36 cellular contexts compared by ENCODE assay signal in the genomic region with DNA sequence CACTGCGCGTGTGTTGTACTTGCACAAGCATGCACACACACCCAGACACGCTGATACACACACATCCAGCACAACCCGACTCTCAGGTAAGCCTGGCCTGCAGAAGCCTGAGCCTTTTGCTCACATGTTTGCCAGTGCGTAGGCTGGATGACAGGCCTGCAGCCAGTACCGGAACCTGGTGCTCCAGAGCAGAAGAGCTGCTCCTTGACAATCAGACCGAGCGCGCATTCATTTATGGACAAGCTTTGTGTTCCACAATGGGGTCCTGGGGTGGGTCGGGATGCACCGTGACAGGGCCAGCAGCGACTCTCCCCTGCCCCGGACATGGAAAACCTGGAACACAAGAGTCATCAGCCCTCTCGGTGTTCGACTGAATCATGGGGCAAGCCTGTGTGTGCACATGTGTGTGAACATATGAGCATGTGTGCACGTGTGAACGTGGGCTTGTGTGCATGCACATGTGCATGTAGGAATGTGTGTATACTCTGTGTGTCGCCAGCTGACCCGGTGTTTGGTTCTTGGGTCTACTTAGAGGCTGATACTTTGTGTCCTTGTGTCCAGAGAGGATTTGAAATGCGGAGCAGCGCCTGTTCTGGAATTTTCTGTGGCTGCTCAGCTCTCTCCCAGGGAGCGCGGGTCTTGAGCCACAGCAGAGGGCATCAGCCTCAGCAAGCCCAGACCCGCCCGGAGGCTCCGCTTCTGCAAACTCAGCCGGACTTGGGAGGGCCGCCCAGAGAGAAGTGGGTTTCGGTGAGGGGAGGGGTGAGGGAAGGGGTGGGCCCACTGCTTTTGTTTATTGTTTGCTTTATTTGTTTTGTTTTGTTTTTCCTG. TPM values are rescaled to one million over a fixed set of nuclear protein-coding genes. Genes with fewer than 3 reads are reported as not detected.
A peak's percentile ranks its signal among the peaks of the same experiment; 100 is the strongest.
DNase-seq lines count a peak whose midpoint lies in the region; ATAC-seq, FAIRE-seq and TF ChIP-seq lines count a peak whose summit lies in the region.
"Had no signal": no experiment of that assay in that cellular context is flagged by ENCODE, and none has a peak within 500 bp of the region (broad histone marks: within the 10 kb centered on the region; RNA-seq: fewer than 3 reads in every experiment).

No MANE protein-coding gene starts in this region.

- H3K36me3 Mint-ChIP-seq in activated CD8-positive, alpha-beta T cell treated with anti-CD3 and anti-CD28 coated beads for 36 hours (ENCODE audit: low read depth), result no peaks in the 10 kb centered on the region
- H3K36me3 Mint-ChIP-seq: immature natural killer cell, memory B cell had no signal

- H3K23ac ChIP-seq in trophoblast cell (ENCODE audit: low read length), result no peak overlapping the region

- no peaks in the 10 kb centered on the region for H3K79me2 ChIP-seq in trophoblast cell (ENCODE audit: control insufficient read depth, insufficient read depth, low read length, poor library complexity)

- H3K4me1 ChIP-seq in iPS-18a (ENCODE audit: control insufficient read depth, low read depth, low read length), result peaks cover 12% of the 10 kb centered on the region
- peaks cover 6 to 9% of the 10 kb centered on the region in 2 experiments for H3K4me1 ChIP-seq in trophoblast cell (ENCODE audit: control insufficient read depth in 1 of 2, insufficient read depth in 2 of 2, low read length in 2 of 2)
- H3K4me1 ChIP-seq: foreskin keratinocyte, right lobe of liver, thyroid gland had no signal

- H3K9ac ChIP-seq in iPS-18a (ENCODE audit: low read length), result no peak overlapping the region
- H3K9ac ChIP-seq in trophoblast cell (ENCODE audit: low read length), result no peak overlapping the region
- H3K9ac ChIP-seq: KMS-11 had no signal

- no peak for ATAC-seq in activated CD8-positive, alpha-beta T cell treated with anti-CD3 and anti-CD28 coated beads for 36 hours
- ATAC-seq: activated naive CD8-positive, alpha-beta T cell treated with anti-CD3 and anti-CD28 coated beads, Interleukin-2, amount 50 U/mL, for 24 hours; activated T-cell treated with anti-CD3 and anti-CD28 coated beads, Interleukin-2, amount 50 U/mL, for 72 hours; foreskin keratinocyte; PC-3; right lobe of liver had no signal

- H2BK12ac ChIP-seq in trophoblast cell (ENCODE audit: low read length), result no peak overlapping the region

- H2BK5ac ChIP-seq in trophoblast cell (ENCODE audit: low read depth, low read length, poor library complexity), result no peak overlapping the region

- H2BK120ac ChIP-seq in trophoblast cell (ENCODE audit: insufficient read depth, low read length, poor library complexity), result no peak overlapping the region

- POLR2A ChIA-PET in RWPE1 (lab: Yijun Ruan, JAX; ENCODE audit: low non-redundant PET), result no interaction called here
- POLR2A ChIA-PET in activated CD8-positive, alpha-beta T cell treated with anti-CD3 and anti-CD28 coated beads for 36 hours (lab: Charles Lee), result no interaction called here

- H3K9me3 ChIP-seq in iPS-18a (ENCODE audit: control insufficient read depth, low read depth, low read length), result no peaks in the 10 kb centered on the region
- H3K9me3 ChIP-seq in trophoblast cell (ENCODE audit: insufficient read depth, low read depth, low read length), result peaks cover 8% of the 10 kb centered on the region
- H3K9me3 ChIP-seq: esophagus squamous epithelium, MG63, right lobe of liver, stomach, thyroid gland had no signal

- no peak overlapping the region for H4K8ac ChIP-seq in trophoblast cell (ENCODE audit: low read depth, low read length)

- H3K4me3 ChIP-seq in iPS-18a (ENCODE audit: low read length) (peak overlapping the region; percentile 56), trophoblast cell (ENCODE audit: low read depth, low read length) (no peak overlapping the region), coronary artery (no peak overlapping the region)
- H3K4me3 ChIP-seq: esophagus squamous epithelium, MG63, right lobe of liver, stomach, thyroid gland had no signal

- DNase-seq in HTR-8/SVneo (ENCODE audit: insufficient read length, low spot score) (no peak), RWPE1 (ENCODE audit: low spot score) (peak; percentile 19), trophoblast cell (no peak), coronary artery (ENCODE audit: low spot score) (no peak)
- DNase-seq in activated naive CD4-positive, alpha-beta T cell treated with anti-CD3 and anti-CD28 coated beads, Interleukin-2, amount 50 U/mL, for 16 hours, result no peak
- DNase-seq in activated CD8-positive, alpha-beta T cell treated with anti-CD3 and anti-CD28 coated beads for 36 hours, result no peak
- DNase-seq: activated CD4-positive, alpha-beta T cell treated with anti-CD3 and anti-CD28 coated beads, Interleukin-2, amount 50 U/mL, for 48 hours; activated CD4-positive, CD25-positive, alpha-beta regulatory T cell treated with anti-CD3 and anti-CD28 coated beads, Interleukin-2, amount 50 U/mL, for 72 hours; activated naive CD8-positive, alpha-beta T cell treated with anti-CD3 and anti-CD28 coated beads, Interleukin-2, amount 50 U/mL, for 24 hours; activated T-cell treated with anti-CD3 and anti-CD28 coated beads, Interleukin-2, amount 50 U/mL, for 72 hours; C1 segment of cervical spinal cord; central memory CD4-positive, alpha-beta T cell; dermis blood vessel endothelial cell; esophagus squamous epithelium; foreskin keratinocyte; head of caudate nucleus; immature natural killer cell; MG63; NCI-H1105; NCI-H2029 treated with DMSO at 0.1 percent for 48 hours; NCI-H226; NCI-H526 treated with DMSO at 0.1 percent for 48 hours; NK-92 treated with Interleukin-12 subunit alpha and Interleukin-12 subunit beta, amount 100 ng/mL, for 24 hours; PC-3; SHP77 treated with DMSO at 0.1 percent for 48 hours; stimulated activated CD4-positive, alpha-beta T cell treated with anti-CD3 and anti-CD28 coated beads, Interleukin-2, amount 100 ng/mL, for 48 hours; stomach; T-helper 2 cell; thyroid gland had no signal

- no peak overlapping the region for H4K91ac ChIP-seq in trophoblast cell (ENCODE audit: low read depth, low read length)

- CTCF ChIA-PET in RWPE1 (lab: Yijun Ruan, JAX), result no interaction called here
- CTCF ChIA-PET in activated CD8-positive, alpha-beta T cell treated with anti-CD3 and anti-CD28 coated beads for 36 hours (lab: Charles Lee), result no interaction called here

- H3K18ac ChIP-seq in trophoblast cell (ENCODE audit: low read length), result no peak overlapping the region

- H2AFZ ChIP-seq in trophoblast cell (ENCODE audit: insufficient read depth, low read length, poor library complexity), result no peak overlapping the region

- no CpG with 5 or more reads among the region's 29 CpGs for WGBS in trophoblast cell (ENCODE audit: extremely low coverage, insufficient coverage, insufficient read length)

- no peak overlapping the region for H4K12ac ChIP-seq in trophoblast cell (ENCODE audit: low read depth, low read length)

- H2AK5ac ChIP-seq in trophoblast cell (ENCODE audit: low read length), result no peak overlapping the region

- no peak overlapping the region for H3K27ac Mint-ChIP-seq in activated CD8-positive, alpha-beta T cell treated with anti-CD3 and anti-CD28 coated beads for 36 hours
- H3K27ac Mint-ChIP-seq: activated naive CD8-positive, alpha-beta T cell treated with anti-CD3 and anti-CD28 coated beads, Interleukin-2, amount 50 U/mL, for 24 hours; activated T-cell treated with anti-CD3 and anti-CD28 coated beads, Interleukin-2, amount 50 U/mL, for 72 hours; immature natural killer cell; memory B cell had no signal

- no peak overlapping the region for H3K4me3 Mint-ChIP-seq in activated CD8-positive, alpha-beta T cell treated with anti-CD3 and anti-CD28 coated beads for 36 hours
- H3K4me3 Mint-ChIP-seq: activated naive CD8-positive, alpha-beta T cell treated with anti-CD3 and anti-CD28 coated beads, Interleukin-2, amount 50 U/mL, for 24 hours; activated T-cell treated with anti-CD3 and anti-CD28 coated beads, Interleukin-2, amount 50 U/mL, for 72 hours; immature natural killer cell; memory B cell; neural crest cell had no signal

- H3K27me3 Mint-ChIP-seq in activated CD8-positive, alpha-beta T cell treated with anti-CD3 and anti-CD28 coated beads for 36 hours, result peaks cover 39% of the 10 kb centered on the region

- no peaks in the 10 kb centered on the region for H3K4me1 Mint-ChIP-seq in activated CD8-positive, alpha-beta T cell treated with anti-CD3 and anti-CD28 coated beads for 36 hours (ENCODE audit: low read depth)
- H3K4me1 Mint-ChIP-seq: activated naive CD8-positive, alpha-beta T cell treated with anti-CD3 and anti-CD28 coated beads, Interleukin-2, amount 50 U/mL, for 24 hours; immature natural killer cell; memory B cell had no signal

- H3K4me2 ChIP-seq in trophoblast cell (ENCODE audit: low read length), result peak overlapping the region; percentile 43
- H3K4me2 ChIP-seq: KMS-11 had no signal

- peak; percentile 9 for FAIRE-seq in HTR-8/SVneo (lab: Jason Lieb, UNC)

- H3K36me3 ChIP-seq in iPS-18a (ENCODE audit: control insufficient read depth, low read depth, low read length) (no peaks in the 10 kb centered on the region), trophoblast cell (ENCODE audit: control insufficient read depth in 1 of 2, insufficient read depth in 2 of 2, low read length in 2 of 2) (no peaks in the 10 kb centered on the region)
- H3K36me3 ChIP-seq: esophagus squamous epithelium, MG63, right lobe of liver, stomach, thyroid gland had no signal

- H3K27me3 ChIP-seq in iPS-18a (ENCODE audit: control insufficient read depth, insufficient read depth, low read length) (peaks cover 41% of the 10 kb centered on the region), trophoblast cell (ENCODE audit: insufficient read depth, low read length) (peaks cover 15% of the 10 kb centered on the region)
- H3K27me3 ChIP-seq: thyroid gland had no signal

- H3K9me3 Mint-ChIP-seq in activated CD8-positive, alpha-beta T cell treated with anti-CD3 and anti-CD28 coated beads for 36 hours, result no peaks in the 10 kb centered on the region
- H3K9me3 Mint-ChIP-seq: activated naive CD8-positive, alpha-beta T cell treated with anti-CD3 and anti-CD28 coated beads, Interleukin-2, amount 50 U/mL, for 24 hours; activated T-cell treated with anti-CD3 and anti-CD28 coated beads, Interleukin-2, amount 50 U/mL, for 72 hours; memory B cell; neural crest cell had no signal

- no peak overlapping the region for H3K4ac ChIP-seq in trophoblast cell (ENCODE audit: low read depth, low read length)

- TF ChIP-seq CTCF in RWPE1 (conservative IDR thresholded peaks at IDR 0.05; ENCODE audit: low read depth) (no peak), coronary artery (IDR thresholded peaks at IDR 0.05) (no peak)
- no peak for TF ChIP-seq CTCF in activated CD8-positive, alpha-beta T cell treated with anti-CD3 and anti-CD28 coated beads for 36 hours (IDR thresholded peaks at IDR 0.05)

- H3K27ac ChIP-seq in RWPE1, result no peak overlapping the region
- H3K27ac ChIP-seq in iPS-18a (ENCODE audit: low read length), result no peak overlapping the region
- no peak overlapping the region for H3K27ac ChIP-seq in trophoblast cell (ENCODE audit: low read depth, low read length)
- no peak overlapping the region for H3K27ac ChIP-seq in coronary artery
- H3K27ac ChIP-seq: esophagus squamous epithelium, foreskin keratinocyte, KMS-11, right lobe of liver, stomach, thyroid gland had no signal

- no peaks in the 10 kb centered on the region for H3K79me1 ChIP-seq in trophoblast cell (ENCODE audit: low read length)

- H3K14ac ChIP-seq in trophoblast cell (ENCODE audit: low read length), result no peak overlapping the region

- intact Hi-C loops in activated CD8-positive, alpha-beta T cell treated with anti-CD3 and anti-CD28 coated beads for 36 hours (cut with micrococcal nuclease), result no loop called here

RNA-seq across cellular contexts. Expression of a gene that starts 32.2 kb away (rescaled TPM):
- 25.8 and 26.3 TPM in 2 replicates for polyA plus RNA-seq in trophoblast cell (2013)
- not detected for total RNA-seq in activated CD8-positive, alpha-beta T cell treated with anti-CD3 and anti-CD28 coated beads for 36 hours
- total RNA-seq: activated T-cell treated with anti-CD3 and anti-CD28 coated beads, Interleukin-2, amount 50 U/mL, for 72 hours; dermis blood vessel endothelial cell; G401; HT-29; PC-3; right lobe of liver; stomach; thyroid gland had no signal
- polyA plus RNA-seq: immature natural killer cell had no signal

RNA-seq across cellular contexts. Expression of a gene that starts 49.3 kb away (rescaled TPM):
- 83.0 and 83.7 TPM in 2 replicates for polyA plus RNA-seq in trophoblast cell (2013)
- total RNA-seq in activated CD8-positive, alpha-beta T cell treated with anti-CD3 and anti-CD28 coated beads for 36 hours, result 10 to 100 TPM; 32.2 to 39.1 TPM

RNA-seq across cellular contexts. Expression of a gene that starts 50.9 kb away (rescaled TPM):
- polyA plus RNA-seq in trophoblast cell (2013), result 70.1 and 72.5 TPM in 2 replicates
- 10 to 100 TPM; 80.1 to 87.2 TPM for total RNA-seq in activated CD8-positive, alpha-beta T cell treated with anti-CD3 and anti-CD28 coated beads for 36 hours
